Comparison of ENCODE assay signal across 16 cellular contexts in genomic region chr7:44276571-44277101, GRCh38. TPM values are rescaled to one million over a fixed set of nuclear protein-coding genes. Genes with fewer than 3 reads are reported as not detected.
DNase-seq lines count a peak whose midpoint lies in the region; ATAC-seq, FAIRE-seq and TF ChIP-seq lines count a peak whose summit lies in the region.
"Had no signal": no experiment of that assay in that cellular context is flagged by ENCODE, and none has a peak within 500 bp of the region (broad histone marks: within the 10 kb centered on the region; RNA-seq: fewer than 3 reads in every experiment).

No MANE protein-coding gene starts in this region.

- H3K79me2 ChIP-seq in HepG2 (ENCODE audit: insufficient read depth, low read length), result no peaks in the 10 kb centered on the region

- H3K27ac ChIP-seq in right lobe of liver, result no peak overlapping the region
- no peak overlapping the region for H3K27ac ChIP-seq in HepG2 (ENCODE audit: extremely low read length, insufficient read depth, low read length)
- no peak overlapping the region for H3K27ac ChIP-seq in mesodermal cell (ENCODE audit: low read depth, low read length, severe bottlenecking)
- H3K27ac ChIP-seq: C4-2B had no signal

- no peak overlapping the region for H2AFZ ChIP-seq in HepG2 (ENCODE audit: low read length)

- in situ Hi-C loops in HepG2 (cut with HindIII; ENCODE audit: extremely low pct_ligation_motif_present, low pct_unique_long_range_greater_than_20kb), result no loop called here

- DNase-seq in right lobe of liver (peak in 2 of 3 donors; percentile 8 to 25), HepG2 (ENCODE audit: low spot score) (no peak), cardiac septum (ENCODE audit: low spot score) (peak; percentile 63), urothelium cell line (ENCODE audit: low spot score) (no peak), NCI-H1694 treated with DMSO at 0.1 percent for 48 hours (lab: John Stamatoyannopoulos, UW) (no peak)
- DNase-seq: cerebellar nuclear complex, DND-41, naive B cell, NCI-H524 treated with DMSO at 0.1 percent for 48 hours, SIG-M5 had no signal

- TF ChIP-seq EP300 in HepG2 (IDR thresholded peaks at IDR 0.05; ENCODE audit: low read depth in 2 of 2, low read length in 2 of 2) (no peak), HepG2 (CRISPR knock-in tag; IDR thresholded peaks at IDR 0.05; ENCODE audit: borderline replicate concordance) (no peak)

- H3K4me3 ChIP-seq in right lobe of liver (no peak overlapping the region), HepG2 (replicated peaks in 1 of 3; ENCODE audit: insufficient read depth in 1 of 3, low read depth in 2 of 3, low read length in 3 of 3) (no peak overlapping the region), mesodermal cell (ENCODE audit: extremely low read depth, insufficient read depth, low read length, poor library complexity, severe bottlenecking) (peak overlapping the region; percentile 28)
- H3K4me3 ChIP-seq: lung had no signal

- intact Hi-C loops in right lobe of liver (cut with DNase I), result no loop called here
- intact Hi-C loops in HepG2 (cut with micrococcal nuclease; ENCODE audit: unreplicated experiment), result no loop called here
- intact Hi-C loops in cardiac septum (cut with DNase I), result no loop called here

- H3K9me3 ChIP-seq in right lobe of liver (no peaks in the 10 kb centered on the region), HepG2 (ENCODE audit: low read length) (no peaks in the 10 kb centered on the region), mesodermal cell (ENCODE audit: control insufficient read depth, low read length) (no peaks in the 10 kb centered on the region)

- no peaks in the 10 kb centered on the region for H3K36me3 ChIP-seq in right lobe of liver
- H3K36me3 ChIP-seq in HepG2 (replicated peaks in 1 of 2; ENCODE audit: control insufficient read depth in 1 of 2, insufficient read depth in 2 of 2, low read length in 2 of 2), result no peaks in the 10 kb centered on the region
- H3K36me3 ChIP-seq in mesodermal cell (ENCODE audit: control insufficient read depth, insufficient read depth, low read length), result no peaks in the 10 kb centered on the region

- no peak for ATAC-seq in right lobe of liver
- ATAC-seq in HepG2, result no peak; the same call in 2 of the 3 replicates
- no peak for ATAC-seq in SK-N-SH treated with all-trans-retinoic acid at 6 μM for 48 hours
- ATAC-seq in GM21576 (IDR thresholded peaks at IDR 0.05; ENCODE audit: unreplicated experiment), result no peak
- ATAC-seq: activated CD4-positive, CD25-positive, alpha-beta regulatory T cell treated with anti-CD3 and anti-CD28 coated beads, Interleukin-2, amount 50 U/mL, for 24 hours had no signal

- WGBS in right lobe of liver (ENCODE audit: insufficient coverage, low coverage, low lambda C conversion rate, missing lambda C conversion rate), result 95% methylated on average over 4 of the region's 17 CpGs
- 38% methylated on average over 8 of the region's 17 CpGs for WGBS in HepG2 (ENCODE audit: low lambda C conversion rate)
- 94 to 97% methylated on average over 10 to 14 of the region's 17 CpGs for WGBS in mesodermal cell (ENCODE audit: insufficient coverage in 2 of 2), 2 experiments

- BruUV-seq in HepG2 (replicated peaks; lab: Mats Ljungman, UMichigan), result no TSS peak

- TF ChIP-seq POLR2A in right lobe of liver (IDR thresholded peaks at IDR 0.05) (no peak), HepG2 (IDR thresholded peaks at IDR 0.05; ENCODE audit: insufficient read depth in 1 of 2, low read depth in 2 of 2, low read length in 2 of 2) (no peak)

- TF ChIP-seq CTCF in right lobe of liver (IDR thresholded peaks at IDR 0.05) (no peak), HepG2 (CRISPR knock-in tag; IDR thresholded peaks at IDR 0.05) (no peak)

- CTCF ChIA-PET in HepG2 (lab: Yijun Ruan, JAX; ENCODE audit: low intra/inter-chr PET ratio, low total read pairs), result no interaction called here

- H3K4me2 ChIP-seq in HepG2 (ENCODE audit: low read depth, low read length), result no peak overlapping the region

- FAIRE-seq in HepG2 (lab: Jason Lieb, UNC), result no peak
- FAIRE-seq in urothelium cell line (lab: Jason Lieb, UNC), result peak; percentile 55

- H3K9ac ChIP-seq in HepG2 (ENCODE audit: insufficient read depth, low read depth, low read length), result no peak overlapping the region

- H3K27me3 ChIP-seq in right lobe of liver (no peaks in the 10 kb centered on the region), HepG2 (ENCODE audit: control insufficient read depth in 1 of 2, insufficient read depth in 2 of 2, low read length in 2 of 2) (peaks cover 19 to 79% of the 10 kb centered on the region in 2 experiments)

- H3K4me1 ChIP-seq in right lobe of liver (no peaks in the 10 kb centered on the region), HepG2 (ENCODE audit: insufficient read depth, low read length) (peaks cover 4% of the 10 kb centered on the region; the same call in 1 of the 2 replicates), mesodermal cell (ENCODE audit: control insufficient read depth, insufficient read depth, low read length, poor library complexity, severe bottlenecking) (peaks cover 9% of the 10 kb centered on the region)

- TF ChIP-seq RAD21 in HepG2 (CRISPR knock-in tag; IDR thresholded peaks at IDR 0.05), result no peak

- peaks cover 3% of the 10 kb centered on the region; the same call in 1 of the 2 replicates for H4K20me1 ChIP-seq in HepG2 (ENCODE audit: insufficient read depth, low read length)

- POLR2A ChIA-PET in HepG2 (lab: Yijun Ruan, JAX), result no interaction called here

TF ChIP-seq in HepG2, 621 proteins besides CTCF, POLR2A, EP300 and RAD21:
- no peak for TF ChIP-seq POLR2AphosphoS2 (IDR thresholded peaks at IDR 0.05; ENCODE audit: low read depth, low read length)
- TF ChIP-seq DRAP1 (CRISPR knock-in tag; IDR thresholded peaks at IDR 0.05), result no peak
TF ChIP-seq in HepG2: peak in this region for 0.

TF ChIP-seq in SK-N-SH treated with all-trans-retinoic acid at 6 μM for 48 hours, 23 proteins besides CTCF, POLR2A, EP300 and RAD21:
- TF ChIP-seq CSDC2 (CRISPR knock-in tag; IDR thresholded peaks at IDR 0.05) (no peak), ZC3H10 (CRISPR knock-in tag; IDR thresholded peaks at IDR 0.05) (no peak), CSRNP3 (CRISPR knock-in tag; IDR thresholded peaks at IDR 0.05) (no peak), ESRRG (CRISPR knock-in tag; IDR thresholded peaks at IDR 0.05) (no peak), TCF4 (CRISPR knock-in tag; IDR thresholded peaks at IDR 0.05; ENCODE audit: borderline replicate concordance) (no peak), ZNF8 (CRISPR knock-in tag; IDR thresholded peaks at IDR 0.05) (no peak)

RNA-seq across cellular contexts. Expression of gene CAMK2B, which starts 48.8 kb away (rescaled TPM):
- total RNA-seq in right lobe of liver, result 1 to 10 TPM; 2.1 to 5.1 (median 3.3) TPM
- total RNA-seq in HepG2 (2016; rRNA removed; fragmentation: Illumina TruSeq; extraction: Trizol), result 0.13 and 0.27 TPM in 2 replicates
- not detected in 2 replicates for total RNA-seq in HepG2 (2016; cell fraction: cytosol; rRNA removed; fragmentation: Illumina TruSeq; extraction: Trizol; ENCODE audit: low read depth)
- 0.06 and 0.19 TPM in 2 replicates for total RNA-seq in HepG2 (2016; cell fraction: insoluble cytoplasmic fraction; rRNA removed; fragmentation: Illumina TruSeq; extraction: Trizol)
- 0.21 TPM in 1 of 2 replicates, not detected in the other for total RNA-seq in HepG2 (2016; cell fraction: membrane; rRNA removed; fragmentation: Illumina TruSeq; extraction: Trizol)
- 0.09 TPM in 1 of 2 replicates, not detected in the other for total RNA-seq in HepG2 (2016; cell fraction: nucleus; rRNA removed; fragmentation: Illumina TruSeq; extraction: Trizol)
- 0.20 and 0.48 TPM in 2 replicates for polyA plus RNA-seq in HepG2 (2011; rRNA removed)
- 0.09 and 0.39 TPM in 2 replicates for polyA plus RNA-seq in HepG2 (2011; cell fraction: cytosol; rRNA removed)
- polyA plus RNA-seq in HepG2 (2011; cell fraction: nucleus; rRNA removed), result 0.10 and 0.19 TPM in 2 replicates
- 0.09 TPM in 1 of 2 replicates, not detected in the other for polyA plus RNA-seq in HepG2 (2012)
- polyA plus RNA-seq in HepG2 (2016; cell fraction: cytosol; fragmentation: Illumina TruSeq; extraction: Trizol; ENCODE audit: low read depth), result 0.18 TPM in 1 of 2 replicates, not detected in the other
- 0.43 and 0.62 TPM in 2 replicates for polyA plus RNA-seq in HepG2 (2016; cell fraction: insoluble cytoplasmic fraction; fragmentation: Illumina TruSeq; extraction: Trizol; ENCODE audit: low read depth)
- polyA plus RNA-seq in HepG2 (2016; cell fraction: membrane; fragmentation: Illumina TruSeq; extraction: Trizol; ENCODE audit: low read depth), result 0.30 TPM in 1 of 2 replicates, not detected in the other
- not detected in 2 replicates for polyA plus RNA-seq in HepG2 (2016; cell fraction: nucleus; fragmentation: Illumina TruSeq; extraction: Trizol; ENCODE audit: insufficient read depth, low read depth)
- polyA minus RNA-seq in HepG2 (2011; rRNA and poly(A)+ RNA removed; ENCODE audit: low replicate concordance), result 0.04 and 0.56 TPM in 2 replicates
- polyA minus RNA-seq in HepG2 (2011; cell fraction: cytosol; rRNA and poly(A)+ RNA removed), result not detected in 2 replicates
- not detected in 2 replicates for polyA minus RNA-seq in HepG2 (2011; cell fraction: nucleus; rRNA and poly(A)+ RNA removed)
- total RNA-seq in cardiac septum, result 149 TPM
- polyA plus RNA-seq in mesodermal cell (2013, experiment 1 of 2), result 0.48 TPM
- 0.20 TPM for polyA plus RNA-seq in mesodermal cell (2013, experiment 2 of 2)

Comparison
In these comparisons a context has a peak if more than half of its experiments do, and no peak if none do; other contexts are left out.
1. DNase-seq: peak in right lobe of liver (2 of 3) and cardiac septum (single experiment); none in HepG2 (single experiment), urothelium cell line (single experiment) and NCI-H1694 treated with DMSO at 0.1 percent for 48 hours (single experiment).
2. RNA of gene CAMK2B, which starts 48.8 kb away (total RNA-seq): 149 TPM in cardiac septum (single experiment); 2.1 to 5.1 TPM in right lobe of liver and 0.06 to 0.27 TPM in HepG2; every median in the first group is over 10 times any median in the second.